9 cellular contexts compared by ENCODE assay signal in genomic region chrX:119004920-119005524, GRCh38. TPM values are rescaled to one million over a fixed set of nuclear protein-coding genes. Genes with fewer than 3 reads are reported as not detected.
DNase-seq lines count a peak whose midpoint lies in the region; ATAC-seq and TF ChIP-seq lines count a peak whose summit lies in the region.
"Had no signal": no experiment of that assay in that cellular context is flagged by ENCODE, and none has a peak within 500 bp of the region (broad histone marks: within the 10 kb centered on the region; RNA-seq: fewer than 3 reads in every experiment).

No MANE protein-coding gene starts in this region.

- H3K4me2 ChIP-seq in parathyroid adenoma (ENCODE audit: low read length): no peak overlapping the region

- DNase-seq in AG20443 (ENCODE audit: low spot score) (peak; percentile 66), OCI-M1 (lab: John Stamatoyannopoulos, UW) (peak; percentile 80), fibroblast of the conjunctiva (ENCODE audit: low read depth) (peak; percentile 20), uterus (peak; percentile 32 to 51)
- peak; percentile 6 for DNase-seq in activated T-helper 1 cell treated with anti-CD3 and anti-CD28 coated beads, Interleukin-12 subunit alpha, Interleukin-12 subunit beta, Interleukin-2, Interleukin-4 antibody, amounts not matched to agents 30 ng/mL and 10 ng/mL and 1 ng/mL, durations not matched to agents 14 hours and 24 hours and 36 hours (ENCODE audit: low spot score)

- no peaks in the 10 kb centered on the region for H3K4me1 Mint-ChIP-seq in activated T-helper 1 cell treated with anti-CD3 and anti-CD28 coated beads, Interleukin-12 subunit alpha, Interleukin-12 subunit beta, Interleukin-2, Interleukin-4 antibody, amounts not matched to agents 30 ng/mL and 10 ng/mL and 1 ng/mL, durations not matched to agents 14 hours and 24 hours and 36 hours (ENCODE audit: low read depth)

- H3K9me3 Mint-ChIP-seq in activated T-helper 1 cell treated with anti-CD3 and anti-CD28 coated beads, Interleukin-12 subunit alpha, Interleukin-12 subunit beta, Interleukin-2, Interleukin-4 antibody, amounts not matched to agents 30 ng/mL and 10 ng/mL and 1 ng/mL, durations not matched to agents 14 hours and 24 hours and 36 hours: no peaks in the 10 kb centered on the region
- H3K9me3 Mint-ChIP-seq: stimulated activated naive CD8-positive, alpha-beta T cell treated with anti-CD3 and anti-CD28 coated beads, Interleukin-15, Interleukin-2, amounts not matched to agents 100 ng/mL and 50 ng/mL, for 24 hours had no signal

- intact Hi-C loops in activated T-helper 1 cell treated with anti-CD3 and anti-CD28 coated beads, Interleukin-12 subunit alpha, Interleukin-12 subunit beta, Interleukin-2, Interleukin-4 antibody, amounts not matched to agents 30 ng/mL and 10 ng/mL and 1 ng/mL, durations not matched to agents 14 hours and 24 hours and 36 hours (cut with micrococcal nuclease): loop anchor here (1.0 kb wide), 2 partner anchors 62 to 261 kb away; no protein-coding TSS in a partner anchor
- intact Hi-C loops in uterus (cut with DNase I; ENCODE audit: low total_unique reads): no loop called here

- TF ChIP-seq CTCF in parathyroid adenoma (IDR thresholded peaks at IDR 0.05) (peak; percentile 64), uterus (IDR thresholded peaks at IDR 0.05) (peak; percentile 56 to 87 (median 64))

- no peak overlapping the region for H2AFZ ChIP-seq in parathyroid adenoma

- H3K4me3 Mint-ChIP-seq in activated T-helper 1 cell treated with anti-CD3 and anti-CD28 coated beads, Interleukin-12 subunit alpha, Interleukin-12 subunit beta, Interleukin-2, Interleukin-4 antibody, amounts not matched to agents 30 ng/mL and 10 ng/mL and 1 ng/mL, durations not matched to agents 14 hours and 24 hours and 36 hours: no peak overlapping the region
- H3K4me3 Mint-ChIP-seq: stimulated activated naive CD8-positive, alpha-beta T cell treated with anti-CD3 and anti-CD28 coated beads, Interleukin-15, Interleukin-2, amounts not matched to agents 100 ng/mL and 50 ng/mL, for 24 hours had no signal

- ATAC-seq in GM18520 (IDR thresholded peaks at IDR 0.05; ENCODE audit: unreplicated experiment) (peak; percentile 79), HG03159 (IDR thresholded peaks at IDR 0.05; ENCODE audit: unreplicated experiment) (peak; percentile 80)

- H3K27ac ChIP-seq in parathyroid adenoma: no peak overlapping the region
- H3K27ac ChIP-seq in uterus: no peak overlapping the region

- H3K4me1 ChIP-seq in parathyroid adenoma (no peaks in the 10 kb centered on the region), uterus (no peaks in the 10 kb centered on the region)

- no peaks in the 10 kb centered on the region for H3K36me3 ChIP-seq in parathyroid adenoma (ENCODE audit: control insufficient read depth, insufficient read depth, low read length)
- H3K36me3 ChIP-seq in uterus: no peaks in the 10 kb centered on the region

- no peak overlapping the region for H3K9ac ChIP-seq in parathyroid adenoma

- H3K36me3 Mint-ChIP-seq in activated T-helper 1 cell treated with anti-CD3 and anti-CD28 coated beads, Interleukin-12 subunit alpha, Interleukin-12 subunit beta, Interleukin-2, Interleukin-4 antibody, amounts not matched to agents 30 ng/mL and 10 ng/mL and 1 ng/mL, durations not matched to agents 14 hours and 24 hours and 36 hours (ENCODE audit: low read depth): no peaks in the 10 kb centered on the region

- peaks cover 2% of the 10 kb centered on the region for H3K27me3 Mint-ChIP-seq in activated T-helper 1 cell treated with anti-CD3 and anti-CD28 coated beads, Interleukin-12 subunit alpha, Interleukin-12 subunit beta, Interleukin-2, Interleukin-4 antibody, amounts not matched to agents 30 ng/mL and 10 ng/mL and 1 ng/mL, durations not matched to agents 14 hours and 24 hours and 36 hours (ENCODE audit: insufficient read depth)
- H3K27me3 Mint-ChIP-seq: stimulated activated naive CD8-positive, alpha-beta T cell treated with anti-CD3 and anti-CD28 coated beads, Interleukin-15, Interleukin-2, amounts not matched to agents 100 ng/mL and 50 ng/mL, for 24 hours had no signal

- H3K4me3 ChIP-seq in parathyroid adenoma (ENCODE audit: low read depth, low read length) (no peak overlapping the region), uterus (no peak overlapping the region)

- no peak for TF ChIP-seq POLR2A in uterus (IDR thresholded peaks at IDR 0.05)

- H3K27me3 ChIP-seq in parathyroid adenoma (ENCODE audit: control insufficient read depth, insufficient read depth, low read length): no peaks in the 10 kb centered on the region
- no peaks in the 10 kb centered on the region for H3K27me3 ChIP-seq in uterus

- no peaks in the 10 kb centered on the region for H3K79me2 ChIP-seq in parathyroid adenoma

- H3K9me3 ChIP-seq in parathyroid adenoma (ENCODE audit: control insufficient read depth, low read length) (no peaks in the 10 kb centered on the region), uterus (no peaks in the 10 kb centered on the region)

- no peak overlapping the region for H3K27ac Mint-ChIP-seq in activated T-helper 1 cell treated with anti-CD3 and anti-CD28 coated beads, Interleukin-12 subunit alpha, Interleukin-12 subunit beta, Interleukin-2, Interleukin-4 antibody, amounts not matched to agents 30 ng/mL and 10 ng/mL and 1 ng/mL, durations not matched to agents 14 hours and 24 hours and 36 hours

RNA-seq across cellular contexts. Expression of gene LONRF3, which starts 30.6 kb away (rescaled TPM):
- total RNA-seq in activated T-helper 1 cell treated with anti-CD3 and anti-CD28 coated beads, Interleukin-12 subunit alpha, Interleukin-12 subunit beta, Interleukin-2, Interleukin-4 antibody, amounts not matched to agents 30 ng/mL and 10 ng/mL and 1 ng/mL, durations not matched to agents 14 hours and 24 hours and 36 hours: 0.52 and 0.71 TPM in 2 replicates
- 10 to 100 TPM in 1 of 4 donors, 1 to 10 TPM in 3; 2.5 to 13.2 (median 7.4) TPM for total RNA-seq in uterus

Comparison
In these comparisons a context has a peak if more than half of its experiments do, and no peak if none do; other contexts are left out.
1. DNase-seq: peak in every context shown above with its lines; median percentile 80 in OCI-M1; 66 in AG20443; 42 in uterus; 20 in fibroblast of the conjunctiva; 6 in activated T-helper 1 cell treated with anti-CD3 and anti-CD28 coated beads, Interleukin-12 subunit alpha, Interleukin-12 subunit beta, Interleukin-2, Interleukin-4 antibody, amounts not matched to agents 30 ng/mL and 10 ng/mL and 1 ng/mL, durations not matched to agents 14 hours and 24 hours and 36 hours.